In genomic region chr4:77854431-77855111, GRCh38 we compare ENCODE assay signal across 13 cellular contexts. TPM values are rescaled to one million over a fixed set of nuclear protein-coding genes. Genes with fewer than 3 reads are reported as not detected.
A peak's percentile ranks its signal among the peaks of the same experiment; 100 is the strongest.
DNase-seq lines count a peak whose midpoint lies in the region; ATAC-seq and TF ChIP-seq lines count a peak whose summit lies in the region.
"Had no signal": no experiment of that assay in that cellular context is flagged by ENCODE, and none has a peak within 500 bp of the region (broad histone marks: within the 10 kb centered on the region; RNA-seq: fewer than 3 reads in every experiment).

No MANE protein-coding gene starts in this region.

- peak; percentile 72 for ATAC-seq in stimulated activated naive CD8-positive, alpha-beta T cell treated with anti-CD3 and anti-CD28 coated beads, Interleukin-15, amount 100 ng/mL, for 72 hours
- ATAC-seq in GM21786 (IDR thresholded peaks at IDR 0.05; ENCODE audit: unreplicated experiment), result no peak
- ATAC-seq: A549 had no signal

- no peaks in the 10 kb centered on the region for H3K36me3 Mint-ChIP-seq in activated T-helper 1 cell treated with anti-CD3 and anti-CD28 coated beads, Interleukin-12 subunit alpha, Interleukin-12 subunit beta, Interleukin-2, Interleukin-4 antibody, amounts not matched to agents 30 ng/mL and 10 ng/mL and 1 ng/mL, durations not matched to agents 14 hours and 24 hours and 36 hours (ENCODE audit: low read depth)
- H3K36me3 Mint-ChIP-seq in neural progenitor cell, result no peaks in the 10 kb centered on the region

- peak overlapping the region; percentile 93 for H3K27ac Mint-ChIP-seq in activated T-helper 1 cell treated with anti-CD3 and anti-CD28 coated beads, Interleukin-12 subunit alpha, Interleukin-12 subunit beta, Interleukin-2, Interleukin-4 antibody, amounts not matched to agents 30 ng/mL and 10 ng/mL and 1 ng/mL, durations not matched to agents 14 hours and 24 hours and 36 hours
- H3K27ac Mint-ChIP-seq in stimulated activated naive CD8-positive, alpha-beta T cell treated with anti-CD3 and anti-CD28 coated beads, Interleukin-15, amount 100 ng/mL, for 72 hours, result peak overlapping the region; percentile 93 to 98
- H3K27ac Mint-ChIP-seq in neural progenitor cell, result no peak overlapping the region

- H3K27ac ChIP-seq in right atrium auricular region (peak overlapping the region; percentile 19 to 62), neural progenitor cell (no peak overlapping the region)
- H3K27ac ChIP-seq: A549 had no signal

- intact Hi-C loops in activated T-helper 1 cell treated with anti-CD3 and anti-CD28 coated beads, Interleukin-12 subunit alpha, Interleukin-12 subunit beta, Interleukin-2, Interleukin-4 antibody, amounts not matched to agents 30 ng/mL and 10 ng/mL and 1 ng/mL, durations not matched to agents 14 hours and 24 hours and 36 hours (cut with micrococcal nuclease), result loop anchor here (1.0 to 10.0 kb wide), 5 partner anchors 53 to 780 kb away; partner anchors contain the start of gene CCNI

- H3K27me3 ChIP-seq in right atrium auricular region (no peaks in the 10 kb centered on the region), neural progenitor cell (no peaks in the 10 kb centered on the region)

- H4K20me1 ChIP-seq in neural progenitor cell (ENCODE audit: low read depth), result no peaks in the 10 kb centered on the region

- no peak overlapping the region for H3K4me2 ChIP-seq in neural progenitor cell
- H3K4me2 ChIP-seq: A549 had no signal

- H2AFZ ChIP-seq in neural progenitor cell (replicated peaks), result no peak overlapping the region

- DNase-seq in activated CD4-positive, alpha-beta T cell treated with anti-CD3 and anti-CD28 coated beads for 48 hours, result peak; percentile 32
- no peak for DNase-seq in activated CD4-positive, alpha-beta T cell treated with anti-CD3 and anti-CD28 coated beads, Interleukin-2, amount 50 U/mL, for 1 hour
- no peak for DNase-seq in activated T-helper 1 cell treated with anti-CD3 and anti-CD28 coated beads, Interleukin-12 subunit alpha, Interleukin-12 subunit beta, Interleukin-2, Interleukin-4 antibody, amounts not matched to agents 30 ng/mL and 10 ng/mL and 1 ng/mL, durations not matched to agents 14 hours and 24 hours and 36 hours (ENCODE audit: low spot score)
- DNase-seq in right atrium auricular region (ENCODE audit: low spot score) (no peak), neural progenitor cell (ENCODE audit: low spot score) (no peak), NCI-H1417 treated with DMSO at 0.1 percent for 48 hours (lab: John Stamatoyannopoulos, UW) (no peak)
- DNase-seq in stimulated activated naive CD8-positive, alpha-beta T cell treated with anti-CD3 and anti-CD28 coated beads, Interleukin-15, amount 100 ng/mL, for 72 hours, result peak in 1 of 2 donors; percentile 49
- DNase-seq: GDM1, H7, NCI-H1105, substantia nigra had no signal

- no peak for TF ChIP-seq CTCF in right atrium auricular region (IDR thresholded peaks at IDR 0.05)
- no peak for TF ChIP-seq CTCF in neural progenitor cell (IDR thresholded peaks at IDR 0.05)

- no peaks in the 10 kb centered on the region for H3K27me3 Mint-ChIP-seq in activated T-helper 1 cell treated with anti-CD3 and anti-CD28 coated beads, Interleukin-12 subunit alpha, Interleukin-12 subunit beta, Interleukin-2, Interleukin-4 antibody, amounts not matched to agents 30 ng/mL and 10 ng/mL and 1 ng/mL, durations not matched to agents 14 hours and 24 hours and 36 hours (ENCODE audit: insufficient read depth)
- no peaks in the 10 kb centered on the region for H3K27me3 Mint-ChIP-seq in stimulated activated naive CD8-positive, alpha-beta T cell treated with anti-CD3 and anti-CD28 coated beads, Interleukin-15, amount 100 ng/mL, for 72 hours
- no peaks in the 10 kb centered on the region for H3K27me3 Mint-ChIP-seq in neural progenitor cell (ENCODE audit: insufficient read depth, low read depth)

- H3K9me3 Mint-ChIP-seq in activated T-helper 1 cell treated with anti-CD3 and anti-CD28 coated beads, Interleukin-12 subunit alpha, Interleukin-12 subunit beta, Interleukin-2, Interleukin-4 antibody, amounts not matched to agents 30 ng/mL and 10 ng/mL and 1 ng/mL, durations not matched to agents 14 hours and 24 hours and 36 hours, result no peaks in the 10 kb centered on the region
- H3K9me3 Mint-ChIP-seq in stimulated activated naive CD8-positive, alpha-beta T cell treated with anti-CD3 and anti-CD28 coated beads, Interleukin-15, amount 100 ng/mL, for 72 hours, result no peaks in the 10 kb centered on the region
- H3K9me3 Mint-ChIP-seq in neural progenitor cell, result no peaks in the 10 kb centered on the region

- H3K79me2 ChIP-seq in neural progenitor cell (ENCODE audit: low read depth), result no peaks in the 10 kb centered on the region

- H3K4me1 Mint-ChIP-seq in activated T-helper 1 cell treated with anti-CD3 and anti-CD28 coated beads, Interleukin-12 subunit alpha, Interleukin-12 subunit beta, Interleukin-2, Interleukin-4 antibody, amounts not matched to agents 30 ng/mL and 10 ng/mL and 1 ng/mL, durations not matched to agents 14 hours and 24 hours and 36 hours (ENCODE audit: low read depth), result peaks cover 62% of the 10 kb centered on the region
- peaks cover 78% of the 10 kb centered on the region for H3K4me1 Mint-ChIP-seq in stimulated activated naive CD8-positive, alpha-beta T cell treated with anti-CD3 and anti-CD28 coated beads, Interleukin-15, amount 100 ng/mL, for 72 hours
- H3K4me1 Mint-ChIP-seq in neural progenitor cell, result no peaks in the 10 kb centered on the region

- H3K4me1 ChIP-seq in right atrium auricular region (peaks cover 0 to 9% of the 10 kb centered on the region in 2 donors), neural progenitor cell (no peaks in the 10 kb centered on the region)
- H3K4me1 ChIP-seq: A549 had no signal

- peak overlapping the region; percentile 56 for H3K4me3 Mint-ChIP-seq in activated T-helper 1 cell treated with anti-CD3 and anti-CD28 coated beads, Interleukin-12 subunit alpha, Interleukin-12 subunit beta, Interleukin-2, Interleukin-4 antibody, amounts not matched to agents 30 ng/mL and 10 ng/mL and 1 ng/mL, durations not matched to agents 14 hours and 24 hours and 36 hours
- peak overlapping the region; percentile 77 to 84 for H3K4me3 Mint-ChIP-seq in stimulated activated naive CD8-positive, alpha-beta T cell treated with anti-CD3 and anti-CD28 coated beads, Interleukin-15, amount 100 ng/mL, for 72 hours
- no peak overlapping the region for H3K4me3 Mint-ChIP-seq in neural progenitor cell

- no peaks in the 10 kb centered on the region for H3F3A ChIP-seq in neural progenitor cell (ENCODE audit: low read depth)

- H3K9me3 ChIP-seq in right atrium auricular region, result no peaks in the 10 kb centered on the region
- H3K9me3 ChIP-seq in neural progenitor cell (ENCODE audit: low read depth), result no peaks in the 10 kb centered on the region
- H3K9me3 ChIP-seq: A549 had no signal

- H3K36me3 ChIP-seq in right atrium auricular region (no peaks in the 10 kb centered on the region), neural progenitor cell (no peaks in the 10 kb centered on the region)

- H3K4me3 ChIP-seq in right atrium auricular region, result no peak overlapping the region
- H3K4me3 ChIP-seq in neural progenitor cell, result no peak overlapping the region
- H3K4me3 ChIP-seq: A549 had no signal

- H3K9ac ChIP-seq in neural progenitor cell, result no peak overlapping the region

RNA-seq across cellular contexts. Expression of gene MRPL1, which starts 8.1 kb away (rescaled TPM):
- total RNA-seq in activated T-helper 1 cell treated with anti-CD3 and anti-CD28 coated beads, Interleukin-12 subunit alpha, Interleukin-12 subunit beta, Interleukin-2, Interleukin-4 antibody, amounts not matched to agents 30 ng/mL and 10 ng/mL and 1 ng/mL, durations not matched to agents 14 hours and 24 hours and 36 hours, result 72.7 and 75.0 TPM in 2 replicates
- total RNA-seq in right atrium auricular region (10 to 100 TPM; 17.4 to 32.0 TPM), neural progenitor cell (ENCODE audit: low replicate concordance) (28.8 and 48.5 TPM in 2 replicates)

RNA-seq across cellular contexts. Expression of gene CNOT6L, which starts 35.4 kb away (rescaled TPM):
- total RNA-seq in activated T-helper 1 cell treated with anti-CD3 and anti-CD28 coated beads, Interleukin-12 subunit alpha, Interleukin-12 subunit beta, Interleukin-2, Interleukin-4 antibody, amounts not matched to agents 30 ng/mL and 10 ng/mL and 1 ng/mL, durations not matched to agents 14 hours and 24 hours and 36 hours, result 119 and 121 TPM in 2 replicates
- total RNA-seq in right atrium auricular region, result 10 to 100 TPM; 11.4 to 14.3 TPM
- 6.0 and 7.5 TPM in 2 replicates for total RNA-seq in neural progenitor cell (ENCODE audit: low replicate concordance)
